ENCODE assay signal across 38 cellular contexts in the genomic region with DNA sequence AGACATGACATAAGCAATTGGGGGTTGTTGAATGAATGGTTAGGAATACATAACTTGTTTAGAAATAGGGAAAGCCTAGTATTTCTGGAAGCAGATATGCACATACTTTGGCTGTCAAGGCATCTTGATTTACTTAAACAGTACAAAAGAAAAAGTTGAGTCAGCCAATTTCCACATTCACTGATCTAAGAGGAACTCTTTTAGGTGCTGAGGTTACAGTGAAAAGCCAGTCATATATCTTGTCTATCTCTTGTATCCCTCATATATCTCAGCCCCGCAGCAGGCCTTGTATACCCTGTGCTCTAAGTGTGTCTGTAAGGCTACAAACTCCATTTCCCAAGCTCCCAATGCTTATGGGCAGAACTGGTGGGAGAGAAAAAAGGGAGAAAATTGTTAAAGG. TPM values are rescaled to one million over a fixed set of nuclear protein-coding genes. Genes with fewer than 3 reads are reported as not detected.
"Had no signal": no experiment of that assay in that cellular context is flagged by ENCODE, and none has a peak within 500 bp of the region (broad histone marks: within the 10 kb centered on the region; RNA-seq: fewer than 3 reads in every experiment).

No MANE protein-coding gene starts in this region.

- H3K4me1 ChIP-seq: ascending aorta, Peyer's patch, SJSA1 had no signal

- DNase-seq: activated CD4-positive, alpha-beta T cell treated with anti-CD3 and anti-CD28 coated beads, Interleukin-2, amount 10 ng/mL, durations not matched to agents 24 days and 14 days; activated CD4-positive, alpha-beta T cell treated with anti-CD3 and anti-CD28 coated beads, Interleukin-2, amount 50 U/mL, for 4 hours; activated CD8-positive, alpha-beta T cell treated with anti-CD3 and anti-CD28 coated beads for 36 hours; activated effector memory CD4-positive, alpha-beta T cell treated with anti-CD3 and anti-CD28 coated beads, Interleukin-2, amount 50 U/mL, for 16 hours; activated naive CD4-positive, alpha-beta T cell; activated naive CD4-positive, alpha-beta T cell treated with anti-CD3 and anti-CD28 coated beads, Interleukin-2, amount 50 U/mL, for 16 hours; activated naive CD8-positive, alpha-beta T cell treated with anti-CD3 and anti-CD28 coated beads for 36 hours; activated T-cell treated with anti-CD3 and anti-CD28 coated beads, Interleukin-2, amount 50 U/mL, for 1 hour; activated T-cell treated with anti-CD3 and anti-CD28 coated beads, Interleukin-2, amount 50 U/mL, for 72 hours; amygdala; KG1; NCI-H1092 treated with DMSO at 0.1 percent for 48 hours; NCI-H1417; NCI-H146; NCI-H187 treated with DMSO at 0.1 percent for 48 hours; NCI-H2081; NCI-H2171 treated with DMSO at 0.1 percent for 48 hours; NCI-H2227 treated with DMSO at 0.1 percent for 48 hours; NCI-H446; NCI-H510A treated with DMSO at 0.1 percent for 48 hours; NCI-H526 treated with DMSO at 0.1 percent for 48 hours; NCI-H82; PC-3; Peyer's patch; RPMI8226; SHP77 treated with DMSO at 0.1 percent for 48 hours; SK-N-SH had no signal

- H3K27me3 Mint-ChIP-seq: activated CD4-positive, alpha-beta T cell treated with anti-CD3 and anti-CD28 coated beads, Interleukin-2, amount 10 ng/mL, durations not matched to agents 24 days and 14 days; activated CD8-positive, alpha-beta T cell treated with anti-CD3 and anti-CD28 coated beads for 36 hours; central memory CD8-positive, alpha-beta T cell had no signal

- H3K4me1 Mint-ChIP-seq: activated CD4-positive, alpha-beta T cell treated with anti-CD3 and anti-CD28 coated beads, Interleukin-2, amount 10 ng/mL, durations not matched to agents 24 days and 14 days; activated naive CD8-positive, alpha-beta T cell treated with anti-CD3 and anti-CD28 coated beads for 36 hours; activated T-helper 17 cell treated with anti-CD3 and anti-CD28 coated beads, Interleukin-2, amount 50 U/mL, for 72 hours had no signal

- H3K27ac ChIP-seq: ascending aorta, cardiac muscle cell, Peyer's patch, SJSA1 had no signal

- H3K4me3 Mint-ChIP-seq: activated CD4-positive, alpha-beta T cell treated with anti-CD3 and anti-CD28 coated beads, Interleukin-2, amount 10 ng/mL, durations not matched to agents 24 days and 14 days; activated CD8-positive, alpha-beta T cell treated with anti-CD3 and anti-CD28 coated beads for 36 hours; activated naive CD8-positive, alpha-beta T cell treated with anti-CD3 and anti-CD28 coated beads for 36 hours; activated T-cell treated with anti-CD3 and anti-CD28 coated beads, Interleukin-2, amount 50 U/mL, for 72 hours; activated T-helper 17 cell treated with anti-CD3 and anti-CD28 coated beads, Interleukin-2, amount 50 U/mL, for 72 hours; central memory CD8-positive, alpha-beta T cell; T-helper 1 cell treated with Interleukin-12 subunit alpha and Interleukin-12 subunit beta and Interleukin-4 antibody, amounts not matched to agents 30 μg/mL and 1 μg/mL, for 36 hours; T-helper 2 cell treated with Interferon-gamma antibody and Interleukin-4, amounts not matched to agents 5 μg/mL and 100 μg/mL, for 36 hours had no signal

- H3K4me2 ChIP-seq: SK-N-SH had no signal

- H3K9me3 ChIP-seq: ascending aorta, Peyer's patch, SJSA1, SK-N-SH had no signal

- H3K4me3 ChIP-seq: ascending aorta, cardiac muscle cell, Peyer's patch, SJSA1 had no signal

- H3K9ac ChIP-seq: SK-N-SH had no signal

- H3K27ac Mint-ChIP-seq: activated CD4-positive, alpha-beta T cell treated with anti-CD3 and anti-CD28 coated beads, Interleukin-2, amount 10 ng/mL, durations not matched to agents 24 days and 14 days; activated CD8-positive, alpha-beta T cell treated with anti-CD3 and anti-CD28 coated beads for 36 hours; activated naive CD8-positive, alpha-beta T cell treated with anti-CD3 and anti-CD28 coated beads for 36 hours; activated T-cell treated with anti-CD3 and anti-CD28 coated beads, Interleukin-2, amount 50 U/mL, for 72 hours; activated T-helper 17 cell treated with anti-CD3 and anti-CD28 coated beads, Interleukin-2, amount 50 U/mL, for 72 hours; T-helper 1 cell treated with Interleukin-12 subunit alpha and Interleukin-12 subunit beta and Interleukin-4 antibody, amounts not matched to agents 30 μg/mL and 1 μg/mL, for 36 hours; T-helper 2 cell treated with Interferon-gamma antibody and Interleukin-4, amounts not matched to agents 5 μg/mL and 100 μg/mL, for 36 hours had no signal

- H3K27me3 ChIP-seq: ascending aorta, cardiac muscle cell, Peyer's patch, SJSA1 had no signal

- FAIRE-seq: TTC549 had no signal

- ATAC-seq: activated CD8-positive, alpha-beta T cell treated with anti-CD3 and anti-CD28 coated beads for 36 hours; activated T-cell treated with anti-CD3 and anti-CD28 coated beads, Interleukin-2, amount 50 U/mL, for 72 hours; activated T-helper 17 cell treated with anti-CD3 and anti-CD28 coated beads, Interleukin-2, amount 50 U/mL, for 72 hours; PC-3 had no signal

- H3K9me3 Mint-ChIP-seq: activated naive CD8-positive, alpha-beta T cell treated with anti-CD3 and anti-CD28 coated beads for 36 hours; activated T-helper 17 cell treated with anti-CD3 and anti-CD28 coated beads, Interleukin-2, amount 50 U/mL, for 72 hours; central memory CD8-positive, alpha-beta T cell had no signal

RNA-seq across cellular contexts. Expression of gene NKAPL, which starts 18.6 kb away (rescaled TPM):
- total RNA-seq: activated CD4-positive, alpha-beta T cell treated with anti-CD3 and anti-CD28 coated beads, Interleukin-2, amount 10 ng/mL, durations not matched to agents 24 days and 14 days; activated CD8-positive, alpha-beta T cell treated with anti-CD3 and anti-CD28 coated beads for 36 hours; ascending aorta; cardiac muscle cell; chondrocyte; LHCN-M2; M059J; PC-3; Peyer's patch; SJSA1 had no signal
- polyA plus RNA-seq: cardiac muscle cell, SK-N-SH had no signal
